12 cellular contexts compared by ENCODE assay signal in genomic region chr22:26892401-26893033, GRCh38.
A peak's percentile ranks its signal among the peaks of the same experiment; 100 is the strongest.
DNase-seq lines count a peak whose midpoint lies in the region; ATAC-seq, FAIRE-seq and TF ChIP-seq lines count a peak whose summit lies in the region.
"Had no signal": no experiment of that assay in that cellular context is flagged by ENCODE, and none has a peak within 500 bp of the region (broad histone marks: within the 10 kb centered on the region; RNA-seq: fewer than 3 reads in every experiment).

No MANE protein-coding gene starts in this region.

- H3K9me2 ChIP-seq in GM23338 (ENCODE audit: insufficient read depth), result no peaks in the 10 kb centered on the region

- no peaks in the 10 kb centered on the region for H3K36me3 ChIP-seq in GM23338 (ENCODE audit: insufficient read depth)
- H3K36me3 ChIP-seq in mammary epithelial cell (ENCODE audit: insufficient read depth, low read length), result no peaks in the 10 kb centered on the region

- no peak overlapping the region for H3K9ac ChIP-seq in mammary epithelial cell (ENCODE audit: insufficient read depth, low read length)

- CTCF ChIA-PET in mammary epithelial cell (lab: Charles Lee; ENCODE audit: low non-redundant PET), result no interaction called here

- FAIRE-seq in frontal cortex (lab: Jason Lieb, UNC), result no peak
- FAIRE-seq: kidney had no signal

- H4K20me1 ChIP-seq in GM23338 (replicated peaks; ENCODE audit: insufficient read depth), result no peaks in the 10 kb centered on the region
- no peaks in the 10 kb centered on the region for H4K20me1 ChIP-seq in mammary epithelial cell (ENCODE audit: insufficient read depth, low read length)

- WGBS in mammary epithelial cell (ENCODE audit: low coverage, missing lambda C conversion rate), result 14% methylated on average over 14 of the region's 17 CpGs

- H3K4me1 Mint-ChIP-seq in GM23338, result peaks cover 50% of the 10 kb centered on the region

- no peak overlapping the region for H3K4me3 ChIP-seq in GM23338
- no peak overlapping the region for H3K4me3 ChIP-seq in mammary epithelial cell (replicated peaks in 1 of 3; ENCODE audit: insufficient read depth in 1 of 3, low read depth in 2 of 3, low read length in 3 of 3)

- dilution Hi-C loops in mammary epithelial cell (cut with HindIII; ENCODE audit: low sequenced_read_pairs), result no loop called here

- peaks cover 8% of the 10 kb centered on the region for H3K27me3 Mint-ChIP-seq in GM23338 (ENCODE audit: insufficient read depth, low read depth, poor library complexity)

- H3K36me3 Mint-ChIP-seq in GM23338 (ENCODE audit: low read depth), result no peaks in the 10 kb centered on the region

- H2AFZ ChIP-seq in GM23338 (no peak overlapping the region), mammary epithelial cell (ENCODE audit: low read depth, low read length) (no peak overlapping the region)

- no peak for TF ChIP-seq CTCF in GM23338 (conservative IDR thresholded peaks at IDR 0.05; ENCODE audit: low read depth in 2 of 2)
- no peak for TF ChIP-seq CTCF in mammary epithelial cell (conservative IDR thresholded peaks at IDR 0.05 in 1 of 2, IDR thresholded peaks at IDR 0.05 in 1 of 2; ENCODE audit: extremely low read depth in 1 of 2, insufficient read depth in 1 of 2, low read depth in 1 of 2, low read length in 2 of 2)

- no TSS peak for BruUV-seq in mammary epithelial cell (replicated peaks; lab: Mats Ljungman, UMichigan)

- intact Hi-C loops in mammary epithelial cell (cut with micrococcal nuclease), result no loop called here
- intact Hi-C loops in posterior vena cava (cut with DNase I), result loop anchor here in 1 of 2 donors (10.0 kb wide), 1 partner anchor 212 kb away; no protein-coding TSS in a partner anchor

- H3K79me2 ChIP-seq in GM23338 (replicated peaks; ENCODE audit: insufficient read depth) (no peaks in the 10 kb centered on the region), mammary epithelial cell (ENCODE audit: insufficient read depth, low read length) (no peaks in the 10 kb centered on the region)

- H3K27me3 ChIP-seq in GM23338 (ENCODE audit: insufficient read depth), result no peaks in the 10 kb centered on the region
- H3K27me3 ChIP-seq in mammary epithelial cell (ENCODE audit: insufficient read depth, low read length), result no peaks in the 10 kb centered on the region

- in situ Hi-C loops in mammary epithelial cell (cut with MboI; ENCODE audit: low sequenced_read_pairs in 2 of 2), result no loop called here

- peaks cover 36% of the 10 kb centered on the region for H3K4me1 ChIP-seq in GM23338 (ENCODE audit: insufficient read depth)
- H3K4me1 ChIP-seq in mammary epithelial cell (ENCODE audit: insufficient read depth, low read length), result peaks cover 21% of the 10 kb centered on the region

- ATAC-seq in GM23338, result no peak
- ATAC-seq: stimulated activated naive CD8-positive, alpha-beta T cell treated with anti-CD3 and anti-CD28 coated beads, Interleukin-15, amount 100 ng/mL, for 72 hours had no signal

- DNase-seq in GM23338 (ENCODE audit: low spot score) (no peak), NCI-H2171 (lab: John Stamatoyannopoulos, UW) (peak; percentile 79), mammary epithelial cell (peak; percentile 41), posterior vena cava (ENCODE audit: low spot score) (peak; percentile 85), AG08396 (ENCODE audit: low spot score) (no peak), HUDEP-2 (lab: John Stamatoyannopoulos, UW; ENCODE audit: unreplicated experiment in 76 of 76) (no peak), frontal cortex (ENCODE audit: low spot score in 2 of 2) (no peak), SK-N-DZ (ENCODE audit: low spot score) (no peak)
- DNase-seq: activated effector memory CD4-positive, alpha-beta T cell treated with anti-CD3 and anti-CD28 coated beads, Interleukin-2, amount 50 U/mL, for 16 hours; GF-D8; kidney; stimulated activated naive CD8-positive, alpha-beta T cell treated with anti-CD3 and anti-CD28 coated beads, Interleukin-15, amount 100 ng/mL, for 72 hours had no signal

- H3K9me3 Mint-ChIP-seq in GM23338, result no peaks in the 10 kb centered on the region
- H3K9me3 Mint-ChIP-seq: stimulated activated naive CD8-positive, alpha-beta T cell treated with anti-CD3 and anti-CD28 coated beads, Interleukin-15, amount 100 ng/mL, for 72 hours had no signal

- H3K4me2 ChIP-seq in GM23338, result peak overlapping the region; percentile 53; the same call in 1 of the 2 replicates
- H3K4me2 ChIP-seq in mammary epithelial cell (ENCODE audit: insufficient read depth, low read depth, low read length), result no peak overlapping the region

- H3K27ac ChIP-seq in GM23338 (ENCODE audit: low read depth) (no peak overlapping the region), mammary epithelial cell (ENCODE audit: insufficient read depth, low read depth, low read length) (no peak overlapping the region)

- H3K9me3 ChIP-seq in mammary epithelial cell (replicated peaks; ENCODE audit: insufficient read depth, low read length), result no peaks in the 10 kb centered on the region

- H3K27ac Mint-ChIP-seq in GM23338, result no peak overlapping the region
- H3K27ac Mint-ChIP-seq: stimulated activated naive CD8-positive, alpha-beta T cell treated with anti-CD3 and anti-CD28 coated beads, Interleukin-15, amount 100 ng/mL, for 72 hours had no signal

- no peak overlapping the region for H3K4me3 Mint-ChIP-seq in GM23338
- H3K4me3 Mint-ChIP-seq: stimulated activated naive CD8-positive, alpha-beta T cell treated with anti-CD3 and anti-CD28 coated beads, Interleukin-15, amount 100 ng/mL, for 72 hours had no signal

- H3F3A ChIP-seq in GM23338 (replicated peaks; ENCODE audit: low read depth), result peaks cover 4% of the 10 kb centered on the region; the same call in 1 of the 2 replicates

TF ChIP-seq in GM23338, 12 proteins besides CTCF, POLR2A, EP300 and RAD21 (continues in another document):
- TF ChIP-seq EZH2phosphoT487 (IDR thresholded peaks at IDR 0.05; ENCODE audit: unreplicated experiment) (no peak), EZH2 (IDR thresholded peaks at IDR 0.05; ENCODE audit: low read depth, unreplicated experiment) (no peak), REST (IDR thresholded peaks at IDR 0.05; ENCODE audit: unreplicated experiment) (no peak), POLR2AphosphoS5 (IDR thresholded peaks at IDR 0.05; ENCODE audit: low read depth) (no peak), ZNF331 (CRISPR knock-in tag; IDR thresholded peaks at IDR 0.05; ENCODE audit: low read depth) (no peak), STAT1 (IDR thresholded peaks at IDR 0.05; ENCODE audit: unreplicated experiment) (no peak), ETS1 (IDR thresholded peaks at IDR 0.05) (no peak)

Comparison
In these comparisons a context has a peak if more than half of its experiments do, and no peak if none do; other contexts are left out.
1. DNase-seq: peak in NCI-H2171 (single experiment), mammary epithelial cell (single experiment) and posterior vena cava (single experiment); none in GM23338 (single experiment), AG08396 (single experiment), HUDEP-2 (0 of 76), frontal cortex (0 of 2) and SK-N-DZ (single experiment).